ENCODE assay signal across 8 cellular contexts in genomic region chr13:33286143-33286542, GRCh38. TPM values are rescaled to one million over a fixed set of nuclear protein-coding genes. Genes with fewer than 3 reads are reported as not detected.
DNase-seq lines count a peak whose midpoint lies in the region; ATAC-seq and TF ChIP-seq lines count a peak whose summit lies in the region.

No MANE protein-coding gene starts in this region.

- ATAC-seq in upper lobe of left lung (ENCODE audit: low FRiP score in 2 of 2) (peak in 1 of 2 donors; percentile 45), HG02973 (IDR thresholded peaks at IDR 0.05; ENCODE audit: unreplicated experiment) (no peak)

- no peaks in the 10 kb centered on the region for H3K27me3 ChIP-seq in mammary epithelial cell (ENCODE audit: insufficient read depth, low read length)
- no peaks in the 10 kb centered on the region for H3K27me3 ChIP-seq in upper lobe of left lung

- no peak for TF ChIP-seq POLR2A in upper lobe of left lung (IDR thresholded peaks at IDR 0.05)

- H3K36me3 ChIP-seq in mammary epithelial cell (ENCODE audit: insufficient read depth, low read length): no peaks in the 10 kb centered on the region
- H3K36me3 ChIP-seq in upper lobe of left lung: no peaks in the 10 kb centered on the region

- no peaks in the 10 kb centered on the region for H3K9me3 ChIP-seq in mammary epithelial cell (replicated peaks; ENCODE audit: insufficient read depth, low read length)
- H3K9me3 ChIP-seq in upper lobe of left lung: no peaks in the 10 kb centered on the region

- H3K4me3 Mint-ChIP-seq in activated naive CD4-positive, alpha-beta T cell treated with anti-CD3 and anti-CD28 coated beads, Interleukin-2, amount 10 ng/mL, durations not matched to agents 7 days and 5 days: peak overlapping the region; percentile 56

- H3K9ac ChIP-seq in mammary epithelial cell (ENCODE audit: insufficient read depth, low read length): peak overlapping the region; percentile 100

- intact Hi-C loops in mammary epithelial cell (cut with micrococcal nuclease): loop anchor here (10.0 kb wide), 2 partner anchors 161 to 439 kb away; no protein-coding TSS in a partner anchor

- no peak for TF ChIP-seq CTCF in mammary epithelial cell (conservative IDR thresholded peaks at IDR 0.05 in 1 of 2, IDR thresholded peaks at IDR 0.05 in 1 of 2; ENCODE audit: extremely low read depth in 1 of 2, insufficient read depth in 1 of 2, low read depth in 1 of 2, low read length in 2 of 2)
- TF ChIP-seq CTCF in upper lobe of left lung (IDR thresholded peaks at IDR 0.05): no peak

- 92% methylated on average over 5 of the region's 5 CpGs for WGBS in mammary epithelial cell (ENCODE audit: low coverage, missing lambda C conversion rate)
- 18 to 21% methylated on average over 5 of the region's 5 CpGs for WGBS in upper lobe of left lung, 2 donors

- no peaks in the 10 kb centered on the region for H3K36me3 Mint-ChIP-seq in activated naive CD4-positive, alpha-beta T cell treated with anti-CD3 and anti-CD28 coated beads, Interleukin-2, amount 10 ng/mL, durations not matched to agents 7 days and 5 days

- H3K79me2 ChIP-seq in mammary epithelial cell (ENCODE audit: insufficient read depth, low read length): peaks cover 40% of the 10 kb centered on the region

- CTCF ChIA-PET in activated naive CD4-positive, alpha-beta T cell treated with anti-CD3 and anti-CD28 coated beads, Interleukin-2, amount 10 ng/mL, durations not matched to agents 7 days and 5 days (lab: Charles Lee): no interaction called here
- CTCF ChIA-PET in mammary epithelial cell (lab: Charles Lee; ENCODE audit: low non-redundant PET): no interaction called here

- no peak for TF ChIP-seq EP300 in upper lobe of left lung (IDR thresholded peaks at IDR 0.05)

- H3K9me3 Mint-ChIP-seq in activated naive CD4-positive, alpha-beta T cell treated with anti-CD3 and anti-CD28 coated beads, Interleukin-2, amount 10 ng/mL, durations not matched to agents 7 days and 5 days: no peaks in the 10 kb centered on the region

- H4K20me1 ChIP-seq in mammary epithelial cell (ENCODE audit: insufficient read depth, low read length): no peaks in the 10 kb centered on the region

- H3K4me1 Mint-ChIP-seq in activated naive CD4-positive, alpha-beta T cell treated with anti-CD3 and anti-CD28 coated beads, Interleukin-2, amount 10 ng/mL, durations not matched to agents 7 days and 5 days: peaks cover 17% of the 10 kb centered on the region

- peak overlapping the region; percentile 79 for H2AFZ ChIP-seq in mammary epithelial cell (ENCODE audit: low read depth, low read length)

- H3K27ac Mint-ChIP-seq in activated naive CD4-positive, alpha-beta T cell treated with anti-CD3 and anti-CD28 coated beads, Interleukin-2, amount 10 ng/mL, durations not matched to agents 7 days and 5 days: no peak overlapping the region

- TSS peak; percentile 64 for BruUV-seq in mammary epithelial cell (replicated peaks; lab: Mats Ljungman, UMichigan)

- H3K4me2 ChIP-seq in mammary epithelial cell (ENCODE audit: insufficient read depth, low read depth, low read length): peak overlapping the region; percentile 75

- H3K4me3 ChIP-seq in mammary epithelial cell (replicated peaks in 1 of 3; ENCODE audit: insufficient read depth in 1 of 3, low read depth in 2 of 3, low read length in 3 of 3) (peak overlapping the region; percentile 67 to 94 (median 71)), upper lobe of left lung (peak overlapping the region in 3 of 4 donors; percentile 57 to 69 (median 60))

- in situ Hi-C loops in mammary epithelial cell (cut with MboI; ENCODE audit: low sequenced_read_pairs in 2 of 2): no loop called here

- H3K27ac ChIP-seq in mammary epithelial cell (ENCODE audit: insufficient read depth, low read depth, low read length): peak overlapping the region; percentile 99
- H3K27ac ChIP-seq in upper lobe of left lung: peak overlapping the region; percentile 88 to 96 (median 91)

- dilution Hi-C loops in mammary epithelial cell (cut with HindIII; ENCODE audit: low sequenced_read_pairs): no loop called here

- H3K27me3 Mint-ChIP-seq in activated naive CD4-positive, alpha-beta T cell treated with anti-CD3 and anti-CD28 coated beads, Interleukin-2, amount 10 ng/mL, durations not matched to agents 7 days and 5 days: peaks cover 32% of the 10 kb centered on the region

- H3K4me1 ChIP-seq in mammary epithelial cell (ENCODE audit: insufficient read depth, low read length): peaks cover 24% of the 10 kb centered on the region
- H3K4me1 ChIP-seq in upper lobe of left lung: peaks cover 0 to 43% (median 18%) of the 10 kb centered on the region in 4 donors

- DNase-seq in activated naive CD4-positive, alpha-beta T cell treated with anti-CD3 and anti-CD28 coated beads, Interleukin-2, amount 10 ng/mL, durations not matched to agents 7 days and 5 days: no peak
- no peak for DNase-seq in activated naive CD4-positive, alpha-beta T cell (lab: John Stamatoyannopoulos, UW)
- no peak for DNase-seq in mammary epithelial cell
- DNase-seq in lung microvascular endothelial cell (ENCODE audit: low read depth in 2 of 2): peak; percentile 44 to 56
- peak in 1 of 2 donors; percentile 49 for DNase-seq in upper lobe of left lung
- DNase-seq in dedifferentiated amniotic fluid mesenchymal stem cell (ENCODE audit: extremely low spot score): no peak
- DNase-seq in GM19240 (ENCODE audit: insufficient read length, low spot score): no peak

RNA-seq across cellular contexts. Expression of gene STARD13, which starts 0.6 kb away (rescaled TPM):
- total RNA-seq in mammary epithelial cell: 10 to 100 TPM; 10.8 to 15.5 TPM
- polyA plus RNA-seq in mammary epithelial cell: 3.8 TPM
- 21.7 TPM for polyA minus RNA-seq in mammary epithelial cell
- total RNA-seq in lung microvascular endothelial cell: 16.3 and 23.6 TPM in 2 replicates
- total RNA-seq in upper lobe of left lung: 10 to 100 TPM; 43.6 to 76.5 (median 63.7) TPM

Comparison
In these comparisons a context has a peak if more than half of its experiments do, and no peak if none do; other contexts are left out.
1. DNase-seq: peak in lung microvascular endothelial cell (2 of 2); none in activated naive CD4-positive, alpha-beta T cell treated with anti-CD3 and anti-CD28 coated beads, Interleukin-2, amount 10 ng/mL, durations not matched to agents 7 days and 5 days (single experiment), activated naive CD4-positive, alpha-beta T cell (0 of 4), mammary epithelial cell (single experiment), dedifferentiated amniotic fluid mesenchymal stem cell (single experiment) and GM19240 (single experiment).